13 cellular contexts compared by ENCODE assay signal in genomic region chr19:6616011-6616410, GRCh38. TPM values are rescaled to one million over a fixed set of nuclear protein-coding genes. Genes with fewer than 3 reads are reported as not detected.
A peak's percentile ranks its signal among the peaks of the same experiment; 100 is the strongest.
DNase-seq lines count a peak whose midpoint lies in the region; ATAC-seq and TF ChIP-seq lines count a peak whose summit lies in the region.
"Had no signal": no experiment of that assay in that cellular context is flagged by ENCODE, and none has a peak within 500 bp of the region (broad histone marks: within the 10 kb centered on the region; RNA-seq: fewer than 3 reads in every experiment).

No MANE protein-coding gene starts in this region.

- H3K27ac ChIP-seq in substantia nigra (ENCODE audit: low read depth, low read length, poor library complexity, severe bottlenecking): no peak overlapping the region

- intact Hi-C loops in natural killer cell (cut with micrococcal nuclease): no loop called here

- peak; percentile 63 to 74 for ATAC-seq in natural killer cell treated with Interleukin-12 subunit alpha and Interleukin-12 subunit beta and Interleukin-15 and Interleukin-18, amount 100 ng/mL, for 72 hours
- no peak for ATAC-seq in natural killer cell

- no peak for DNase-seq in natural killer cell treated with Interleukin-12 subunit alpha and Interleukin-12 subunit beta and Interleukin-15 and Interleukin-18, amount 100 ng/mL, for 72 hours (ENCODE audit: low spot score)
- DNase-seq in natural killer cell (no peak), MV-4-11 (lab: John Stamatoyannopoulos, UW) (peak; percentile 24), astrocyte of the spinal cord (ENCODE audit: low read depth, low spot score) (peak; percentile 59), substantia nigra (lab: John Stamatoyannopoulos, UW) (no peak), NCI-H2227 (lab: John Stamatoyannopoulos, UW; ENCODE audit: unreplicated experiment) (no peak), NCI-H2081 (lab: John Stamatoyannopoulos, UW) (no peak)
- DNase-seq: anterior cingulate cortex, BE2C, hypothalamus, KG1 had no signal

- no peak overlapping the region for H3K4me3 ChIP-seq in astrocyte of the spinal cord (ENCODE audit: low read depth, low read length)
- H3K4me3 ChIP-seq: lung had no signal

- H3K9me3 Mint-ChIP-seq in natural killer cell treated with Interleukin-12 subunit alpha and Interleukin-12 subunit beta and Interleukin-15 and Interleukin-18, amount 100 ng/mL, for 72 hours: no peaks in the 10 kb centered on the region
- H3K9me3 Mint-ChIP-seq in natural killer cell: peaks cover 0 to 6% of the 10 kb centered on the region in 2 donors
- H3K9me3 Mint-ChIP-seq in stimulated activated naive CD8-positive, alpha-beta T cell treated with anti-CD3 and anti-CD28 coated beads, Interleukin-15, Interleukin-2, amounts not matched to agents 100 ng/mL and 50 ng/mL, for 24 hours: peaks cover 14% of the 10 kb centered on the region

- peaks cover 11 to 17% of the 10 kb centered on the region in 2 donors for H3K4me1 Mint-ChIP-seq in natural killer cell treated with Interleukin-12 subunit alpha and Interleukin-12 subunit beta and Interleukin-15 and Interleukin-18, amount 100 ng/mL, for 72 hours (ENCODE audit: low read depth in 2 of 2)
- no peaks in the 10 kb centered on the region for H3K4me1 Mint-ChIP-seq in natural killer cell
- peaks cover 44% of the 10 kb centered on the region for H3K4me1 Mint-ChIP-seq in stimulated activated naive CD8-positive, alpha-beta T cell treated with anti-CD3 and anti-CD28 coated beads, Interleukin-15, Interleukin-2, amounts not matched to agents 100 ng/mL and 50 ng/mL, for 24 hours (ENCODE audit: low read depth)

- TF ChIP-seq CTCF in natural killer cell (IDR thresholded peaks at IDR 0.05): no peak
- no peak for TF ChIP-seq CTCF in astrocyte of the spinal cord (IDR thresholded peaks at IDR 0.05; ENCODE audit: low read depth, low read length)

- H3K4me3 Mint-ChIP-seq in natural killer cell treated with Interleukin-12 subunit alpha and Interleukin-12 subunit beta and Interleukin-15 and Interleukin-18, amount 100 ng/mL, for 72 hours: peak overlapping the region; percentile 72
- H3K4me3 Mint-ChIP-seq in natural killer cell: no peak overlapping the region
- H3K4me3 Mint-ChIP-seq in stimulated activated naive CD8-positive, alpha-beta T cell treated with anti-CD3 and anti-CD28 coated beads, Interleukin-15, Interleukin-2, amounts not matched to agents 100 ng/mL and 50 ng/mL, for 24 hours: peak overlapping the region; percentile 61

- peaks cover 42 to 53% of the 10 kb centered on the region in 2 donors for H3K27me3 Mint-ChIP-seq in natural killer cell treated with Interleukin-12 subunit alpha and Interleukin-12 subunit beta and Interleukin-15 and Interleukin-18, amount 100 ng/mL, for 72 hours
- peaks cover 36 to 41% of the 10 kb centered on the region in 2 donors for H3K27me3 Mint-ChIP-seq in natural killer cell (ENCODE audit: low read depth in 2 of 2)
- peaks cover 50% of the 10 kb centered on the region for H3K27me3 Mint-ChIP-seq in stimulated activated naive CD8-positive, alpha-beta T cell treated with anti-CD3 and anti-CD28 coated beads, Interleukin-15, Interleukin-2, amounts not matched to agents 100 ng/mL and 50 ng/mL, for 24 hours

- H3K27ac Mint-ChIP-seq in natural killer cell treated with Interleukin-12 subunit alpha and Interleukin-12 subunit beta and Interleukin-15 and Interleukin-18, amount 100 ng/mL, for 72 hours: peak overlapping the region in 1 of 2 donors; percentile 75
- H3K27ac Mint-ChIP-seq in natural killer cell: no peak overlapping the region
- H3K27ac Mint-ChIP-seq in stimulated activated naive CD8-positive, alpha-beta T cell treated with anti-CD3 and anti-CD28 coated beads, Interleukin-15, Interleukin-2, amounts not matched to agents 100 ng/mL and 50 ng/mL, for 24 hours: peak overlapping the region; percentile 88

- H3K36me3 Mint-ChIP-seq in natural killer cell treated with Interleukin-12 subunit alpha and Interleukin-12 subunit beta and Interleukin-15 and Interleukin-18, amount 100 ng/mL, for 72 hours: peaks cover 19% of the 10 kb centered on the region
- H3K36me3 Mint-ChIP-seq in natural killer cell: peaks cover 15% of the 10 kb centered on the region
- H3K36me3 Mint-ChIP-seq in stimulated activated naive CD8-positive, alpha-beta T cell treated with anti-CD3 and anti-CD28 coated beads, Interleukin-15, Interleukin-2, amounts not matched to agents 100 ng/mL and 50 ng/mL, for 24 hours (ENCODE audit: low read depth): peaks cover 8% of the 10 kb centered on the region

- in situ Hi-C loops in astrocyte of the spinal cord (cut with HindIII; ENCODE audit: low sequenced_read_pairs): no loop called here

RNA-seq across cellular contexts. Expression of gene CD70, which starts 25.1 kb away (rescaled TPM):
- 10 to 100 TPM; 10.6 to 26.1 TPM for total RNA-seq in natural killer cell treated with Interleukin-12 subunit alpha and Interleukin-12 subunit beta and Interleukin-15 and Interleukin-18, amount 100 ng/mL, for 72 hours
- 1 to 10 TPM in 2 of 3 donors, under 1 TPM in 1; 0.52 to 1.2 (median 1.2) TPM for total RNA-seq in natural killer cell

RNA-seq across cellular contexts. Expression of gene TNFSF14, which starts 53.9 kb away (rescaled TPM):
- total RNA-seq in natural killer cell treated with Interleukin-12 subunit alpha and Interleukin-12 subunit beta and Interleukin-15 and Interleukin-18, amount 100 ng/mL, for 72 hours: 10 to 100 TPM in 1 of 2 donors, 1 to 10 TPM in 1; 4.5 to 11.3 TPM
- 10 to 100 TPM; 10.8 to 20.0 (median 11.8) TPM for total RNA-seq in natural killer cell

Comparison
In these comparisons a context has a peak if more than half of its experiments do, and no peak if none do; other contexts are left out.
1. ATAC-seq: peak in natural killer cell treated with Interleukin-12 subunit alpha and Interleukin-12 subunit beta and Interleukin-15 and Interleukin-18, amount 100 ng/mL, for 72 hours (2 of 2); none in natural killer cell (0 of 3).
2. RNA of gene CD70, which starts 25.1 kb away (total RNA-seq): 10.6 to 26.1 TPM in natural killer cell treated with Interleukin-12 subunit alpha and Interleukin-12 subunit beta and Interleukin-15 and Interleukin-18, amount 100 ng/mL, for 72 hours; 0.52 to 1.2 TPM in natural killer cell; every median in the first group is over 4 times any median in the second.
3. DNase-seq: peak in MV-4-11 (single experiment) and astrocyte of the spinal cord (single experiment); none in natural killer cell treated with Interleukin-12 subunit alpha and Interleukin-12 subunit beta and Interleukin-15 and Interleukin-18, amount 100 ng/mL, for 72 hours (single experiment), natural killer cell (single experiment), substantia nigra (0 of 49), NCI-H2227 (single experiment) and NCI-H2081 (0 of 2).